Comparison of ENCODE assay signal across 16 cellular contexts in genomic region chr15:76664411-76664810, GRCh38.
DNase-seq lines count a peak whose midpoint lies in the region; ATAC-seq and TF ChIP-seq lines count a peak whose summit lies in the region.
"Had no signal": no experiment of that assay in that cellular context is flagged by ENCODE, and none has a peak within 500 bp of the region (broad histone marks: within the 10 kb centered on the region; RNA-seq: fewer than 3 reads in every experiment).

No MANE protein-coding gene starts in this region.

- TF ChIP-seq CTCF in heart left ventricle (IDR thresholded peaks at IDR 0.05) = no peak
- TF ChIP-seq CTCF in left ventricle myocardium inferior (IDR thresholded peaks at IDR 0.05; ENCODE audit: borderline replicate concordance) = no peak
- no peak for TF ChIP-seq CTCF in right atrium auricular region (IDR thresholded peaks at IDR 0.05)
- no peak for TF ChIP-seq CTCF in vagina (IDR thresholded peaks at IDR 0.05)

- H3K27me3 ChIP-seq in heart left ventricle = no peaks in the 10 kb centered on the region
- no peaks in the 10 kb centered on the region for H3K27me3 ChIP-seq in left ventricle myocardium inferior (ENCODE audit: low read depth)
- no peaks in the 10 kb centered on the region for H3K27me3 ChIP-seq in right atrium auricular region
- no peaks in the 10 kb centered on the region for H3K27me3 ChIP-seq in vagina

- intact Hi-C loops in heart left ventricle (cut with DNase I) (loop anchor here in 1 of 10 donors (10.0 kb wide), 1 partner anchor 200 kb away; no protein-coding TSS in a partner anchor), Right ventricle myocardium inferior (cut with DNase I) (no loop called here), left ventricle myocardium inferior (cut with micrococcal nuclease) (no loop called here), vagina (cut with DNase I) (no loop called here)

- DNase-seq in heart left ventricle (no peak), Right ventricle myocardium inferior (ENCODE audit: missing footprints) (no peak), left ventricle myocardium inferior (no peak), right atrium auricular region (ENCODE audit: low spot score) (no peak), vagina (ENCODE audit: extremely low spot score in 2 of 2) (no peak), activated T-cell treated with anti-CD3 and anti-CD28 coated beads for 4 hours (no peak)
- DNase-seq: C1 segment of cervical spinal cord; Calu3; CD4-positive, alpha-beta memory T cell; COR-L47; DMS53; DMS79 treated with DMSO at 0.1 percent for 48 hours; GF-D8; GOT3; HFFc6 had no signal

- peak overlapping the region in 8 of 12 donors; percentile 3 to 44 (median 24) for H3K27ac ChIP-seq in heart left ventricle
- H3K27ac ChIP-seq in left ventricle myocardium inferior (replicated peaks) = peak overlapping the region; percentile 60
- peak overlapping the region; percentile 55 to 76 for H3K27ac ChIP-seq in right atrium auricular region
- H3K27ac ChIP-seq in vagina = no peak overlapping the region

- 46 to 60% (median 52%) methylated on average over 2 of the region's 2 CpGs for WGBS in heart left ventricle, 4 donors

- H3K9me3 ChIP-seq in heart left ventricle = peaks cover 0 to 5% (median 0%) of the 10 kb centered on the region in 12 donors
- no peaks in the 10 kb centered on the region for H3K9me3 ChIP-seq in left ventricle myocardium inferior (replicated peaks)
- no peaks in the 10 kb centered on the region for H3K9me3 ChIP-seq in right atrium auricular region
- no peaks in the 10 kb centered on the region for H3K9me3 ChIP-seq in vagina
- H3K9me3 ChIP-seq: HAP-1 had no signal

- H3K4me3 ChIP-seq in heart left ventricle = no peak overlapping the region
- no peak overlapping the region for H3K4me3 ChIP-seq in left ventricle myocardium inferior
- H3K4me3 ChIP-seq in right atrium auricular region = no peak overlapping the region
- H3K4me3 ChIP-seq in vagina = no peak overlapping the region
- H3K4me3 ChIP-seq: HAP-1 had no signal

- ATAC-seq in heart left ventricle = peak in 2 of 4 donors; percentile 13 to 38
- ATAC-seq in Right ventricle myocardium inferior = no peak

- H3K36me3 ChIP-seq in heart left ventricle = peaks cover 0 to 15% (median 4%) of the 10 kb centered on the region in 9 donors
- H3K36me3 ChIP-seq in left ventricle myocardium inferior = peaks cover 16% of the 10 kb centered on the region
- H3K36me3 ChIP-seq in right atrium auricular region = no peaks in the 10 kb centered on the region
- H3K36me3 ChIP-seq in vagina = no peaks in the 10 kb centered on the region
- H3K36me3 ChIP-seq: HAP-1 had no signal

- TF ChIP-seq POLR2A in heart left ventricle (IDR thresholded peaks at IDR 0.05) (no peak), vagina (IDR thresholded peaks at IDR 0.05) (no peak)

- H3K4me1 ChIP-seq in heart left ventricle (peaks cover 0 to 4% (median 0%) of the 10 kb centered on the region in 12 donors), left ventricle myocardium inferior (peaks cover 12% of the 10 kb centered on the region), right atrium auricular region (no peaks in the 10 kb centered on the region), vagina (no peaks in the 10 kb centered on the region)
- H3K4me1 ChIP-seq: HAP-1 had no signal
